ENCODE assay signal across 15 cellular contexts in the genomic region with DNA sequence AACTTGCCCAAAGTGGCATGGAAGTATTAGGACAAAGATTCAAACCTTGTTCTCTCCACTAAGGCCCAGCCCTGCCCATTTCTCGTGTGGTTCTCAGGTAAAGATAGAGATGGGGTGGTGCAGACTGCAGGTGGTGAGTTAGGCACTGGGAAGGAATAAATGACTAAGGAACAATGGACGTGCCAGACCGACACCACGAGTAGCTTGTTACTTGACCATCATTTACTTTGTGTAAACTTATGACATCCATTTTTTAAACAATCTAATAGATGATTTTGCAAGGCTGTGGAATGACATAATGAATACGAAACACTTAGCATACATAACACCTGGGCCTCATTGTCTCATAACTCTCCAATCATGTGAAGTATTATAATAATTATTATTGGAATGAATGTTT.
"Had no signal": no experiment of that assay in that cellular context is flagged by ENCODE, and none has a peak within 500 bp of the region (broad histone marks: within the 10 kb centered on the region; RNA-seq: fewer than 3 reads in every experiment).

No MANE protein-coding gene starts in this region.

- H3K36me3 ChIP-seq: heart left ventricle, right atrium auricular region, tibial nerve had no signal

- H3K9me3 ChIP-seq: heart left ventricle, right atrium auricular region, testis, tibial nerve had no signal

- DNase-seq: cerebellar nuclear complex; dermis blood vessel endothelial cell; foreskin melanocyte; heart left ventricle; hippocampal formation; kidney glomerular epithelial cell; mammary epithelial cell; naive thymus-derived CD8-positive, alpha-beta T cell; posterior cingulate gyrus; stimulated activated CD4-positive, alpha-beta T cell treated with anti-CD3 and anti-CD28 coated beads, Interleukin-2, amount 100 ng/mL, for 48 hours; stimulated activated naive CD4-positive, alpha-beta T cell treated with Interleukin-2 at 50 U/mL for 16 hours; testis had no signal

- ATAC-seq: naive thymus-derived CD8-positive, alpha-beta T cell had no signal

- H3K4me2 ChIP-seq: smooth muscle cell had no signal

- H3K4me3 ChIP-seq: heart left ventricle, right atrium auricular region, smooth muscle cell, testis, tibial nerve had no signal

- H3K4me1 Mint-ChIP-seq: naive thymus-derived CD8-positive, alpha-beta T cell had no signal

- H3K27ac Mint-ChIP-seq: naive thymus-derived CD8-positive, alpha-beta T cell had no signal

- H3K27me3 ChIP-seq: right atrium auricular region, testis, tibial nerve had no signal

- H3K4me3 Mint-ChIP-seq: naive thymus-derived CD8-positive, alpha-beta T cell had no signal

- H3K27ac ChIP-seq: right atrium auricular region, testis, tibial nerve had no signal

- H3K36me3 Mint-ChIP-seq: naive thymus-derived CD8-positive, alpha-beta T cell had no signal
